29 cellular contexts compared by ENCODE assay signal in the genomic region with DNA sequence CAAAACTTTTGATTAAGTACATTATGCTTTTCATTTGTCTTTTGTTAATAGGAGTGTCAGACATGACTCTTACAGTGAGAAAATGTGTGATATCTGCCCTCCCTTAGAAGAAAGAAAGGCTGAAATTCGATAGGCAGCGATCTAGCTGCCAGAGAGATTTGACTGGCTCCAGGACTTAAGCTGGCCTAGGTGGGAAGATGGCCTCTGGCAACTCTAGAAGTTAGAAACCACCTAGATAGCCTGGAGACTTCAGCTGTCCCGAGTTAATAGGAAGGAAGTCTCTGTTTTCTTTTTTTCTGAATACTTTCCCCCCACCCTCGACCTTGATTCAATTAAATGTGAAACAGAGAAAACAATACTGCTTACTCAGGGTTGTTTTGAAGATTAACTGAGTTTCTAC.
"Had no signal": no experiment of that assay in that cellular context is flagged by ENCODE, and none has a peak within 500 bp of the region (broad histone marks: within the 10 kb centered on the region; RNA-seq: fewer than 3 reads in every experiment).

No MANE protein-coding gene starts in this region.

- H3K4me2 ChIP-seq: hepatocyte had no signal

- H3K27ac Mint-ChIP-seq: dendritic cell treated with granulocyte-macrophage colony-stimulating factor and Interleukin-4, amounts not matched to agents 40 ng/mL and 50 ng/mL, for 4 days; endodermal cell; memory B cell; mesothelial cell of epicardium; naive B cell; natural killer cell treated with Interleukin-12 subunit alpha and Interleukin-12 subunit beta and Interleukin-15 and Interleukin-18, amount 100 ng/mL, for 72 hours; stimulated activated naive B cell treated with anti-CD40 and anti-IgM and Interleukin-4, amounts not matched to agents 10 μg/mL and 1 μg/mL and 100 μg/mL, for 72 hours; stimulated activated naive CD8-positive, alpha-beta T cell treated with anti-CD3 and anti-CD28 coated beads, Interleukin-15, Interleukin-2, amounts not matched to agents 100 ng/mL and 50 ng/mL, for 24 hours had no signal

- H3K9me3 Mint-ChIP-seq: dendritic cell treated with granulocyte-macrophage colony-stimulating factor and Interleukin-4, amounts not matched to agents 40 ng/mL and 50 ng/mL, for 4 days; mesothelial cell of epicardium had no signal

- DNase-seq: colonic mucosa; effector CD8-positive, alpha-beta T cell; endodermal cell; foreskin keratinocyte; heart left ventricle; mucosa of descending colon; naive B cell; pancreas; right lobe of liver; small intestine; stimulated activated CD4-positive, alpha-beta T cell treated with anti-CD3 and anti-CD28 coated beads, Interleukin-15, amount 100 ng/mL, for 24 hours; stimulated activated CD4-positive, alpha-beta T cell treated with anti-CD3 and anti-CD28 coated beads, Interleukin-2, amount 100 ng/mL, for 48 hours; stimulated activated naive B cell treated with anti-CD40 and anti-IgM and Interleukin-4, amounts not matched to agents 10 μg/mL and 1 μg/mL and 100 μg/mL, for 72 hours; upper lobe of right lung; uterus had no signal

- H3K27me3 ChIP-seq: colonic mucosa, esophagus muscularis mucosa, foreskin keratinocyte, gastroesophageal sphincter, heart left ventricle, hepatocyte, neutrophil, right lobe of liver, tibial nerve, upper lobe of right lung, uterus had no signal

- H3K27ac ChIP-seq: colonic mucosa, esophagus muscularis mucosa, foreskin keratinocyte, gastroesophageal sphincter, heart left ventricle, hepatocyte, neutrophil, pancreas, right lobe of liver, thoracic aorta, tibial nerve, upper lobe of right lung, uterus had no signal

- H3K4me3 ChIP-seq: colonic mucosa, esophagus muscularis mucosa, gastroesophageal sphincter, heart left ventricle, hepatocyte, lung, mucosa of descending colon, pancreas, right lobe of liver, thoracic aorta, tibial nerve, upper lobe of right lung, uterus had no signal

- H3K4me1 ChIP-seq: colonic mucosa, esophagus muscularis mucosa, foreskin keratinocyte, gastroesophageal sphincter, heart left ventricle, pancreas, right lobe of liver, tibial nerve, upper lobe of right lung, uterus had no signal

- H3K4me1 Mint-ChIP-seq: endodermal cell; memory B cell; mesothelial cell of epicardium; naive B cell; neural crest cell; stimulated activated naive B cell treated with anti-CD40 and anti-IgM and Interleukin-4, amounts not matched to agents 10 μg/mL and 1 μg/mL and 100 μg/mL, for 72 hours had no signal

- H3K9me3 ChIP-seq: colonic mucosa, esophagus muscularis mucosa, gastroesophageal sphincter, heart left ventricle, mucosa of descending colon, neutrophil, pancreas, right lobe of liver, thoracic aorta, tibial nerve, upper lobe of right lung, uterus had no signal

- H3K36me3 ChIP-seq: colonic mucosa, esophagus muscularis mucosa, gastroesophageal sphincter, heart left ventricle, neutrophil, pancreas, right lobe of liver, thoracic aorta, tibial nerve, upper lobe of right lung, uterus had no signal

- H2AFZ ChIP-seq: hepatocyte had no signal

- H3K36me3 Mint-ChIP-seq: memory B cell; mesothelial cell of epicardium; naive B cell; stimulated activated naive B cell treated with anti-CD40 and anti-IgM and Interleukin-4, amounts not matched to agents 10 μg/mL and 1 μg/mL and 100 μg/mL, for 72 hours had no signal

- H3K4me3 Mint-ChIP-seq: dendritic cell treated with granulocyte-macrophage colony-stimulating factor and Interleukin-4, amounts not matched to agents 40 ng/mL and 50 ng/mL, for 4 days; endodermal cell; memory B cell; mesothelial cell of epicardium; naive B cell; natural killer cell treated with Interleukin-12 subunit alpha and Interleukin-12 subunit beta and Interleukin-15 and Interleukin-18, amount 100 ng/mL, for 72 hours; neural crest cell; stimulated activated naive B cell treated with anti-CD40 and anti-IgM and Interleukin-4, amounts not matched to agents 10 μg/mL and 1 μg/mL and 100 μg/mL, for 72 hours; stimulated activated naive CD8-positive, alpha-beta T cell treated with anti-CD3 and anti-CD28 coated beads, Interleukin-15, Interleukin-2, amounts not matched to agents 100 ng/mL and 50 ng/mL, for 24 hours had no signal

- ATAC-seq: foreskin keratinocyte; gastroesophageal sphincter; heart left ventricle; left lobe of liver; mucosa of descending colon; natural killer cell treated with Interleukin-12 subunit alpha and Interleukin-12 subunit beta and Interleukin-15 and Interleukin-18, amount 100 ng/mL, for 72 hours; pancreas; right lobe of liver; stimulated activated naive B cell treated with anti-CD40 and anti-IgM and Interleukin-4, amounts not matched to agents 10 μg/mL and 1 μg/mL and 100 μg/mL, for 72 hours; upper lobe of right lung had no signal

- H3K79me2 ChIP-seq: hepatocyte had no signal

- H3K27me3 Mint-ChIP-seq: dendritic cell treated with granulocyte-macrophage colony-stimulating factor and Interleukin-4, amounts not matched to agents 40 ng/mL and 50 ng/mL, for 4 days; memory B cell; naive B cell; natural killer cell treated with Interleukin-12 subunit alpha and Interleukin-12 subunit beta and Interleukin-15 and Interleukin-18, amount 100 ng/mL, for 72 hours; stimulated activated naive B cell treated with anti-CD40 and anti-IgM and Interleukin-4, amounts not matched to agents 10 μg/mL and 1 μg/mL and 100 μg/mL, for 72 hours; stimulated activated naive CD8-positive, alpha-beta T cell treated with anti-CD3 and anti-CD28 coated beads, Interleukin-15, Interleukin-2, amounts not matched to agents 100 ng/mL and 50 ng/mL, for 24 hours had no signal
